10 cellular contexts compared by ENCODE assay signal in the genomic region with DNA sequence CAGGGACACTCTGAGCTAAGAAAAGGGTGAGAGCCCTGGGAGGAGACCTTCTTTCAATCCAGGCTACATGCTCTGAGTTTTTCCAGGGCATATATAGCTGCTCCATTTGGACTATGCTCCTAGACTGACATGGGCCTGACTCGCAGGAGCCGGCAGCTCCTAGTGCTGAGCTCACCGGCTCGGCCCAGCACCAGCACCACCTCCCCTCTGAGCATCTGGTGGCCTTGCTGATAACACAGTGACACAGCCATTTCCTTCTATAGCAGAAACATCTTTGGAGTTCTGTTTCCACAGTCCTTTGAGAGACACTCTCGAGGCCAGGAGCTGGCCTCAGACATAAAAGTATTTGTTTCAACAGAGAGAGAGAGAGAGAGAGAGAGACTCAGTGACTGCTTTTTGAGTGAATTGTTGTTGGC.
A peak's percentile ranks its signal among the peaks of the same experiment; 100 is the strongest.
DNase-seq lines count a peak whose midpoint lies in the region; ATAC-seq lines count a peak whose summit lies in the region.
"Had no signal": no experiment of that assay in that cellular context is flagged by ENCODE, and none has a peak within 500 bp of the region (broad histone marks: within the 10 kb centered on the region; RNA-seq: fewer than 3 reads in every experiment).

No MANE protein-coding gene starts in this region.

- no peak overlapping the region for H3K4me3 ChIP-seq in ACC112 (ENCODE audit: low read depth, low read length)

- no peaks in the 10 kb centered on the region for H3K36me3 ChIP-seq in ACC112 (ENCODE audit: insufficient read depth, low read length)

- H3K27me3 ChIP-seq in ACC112 (ENCODE audit: insufficient read depth, low read length) = no peaks in the 10 kb centered on the region

- ATAC-seq in left lobe of liver (peak; percentile 39), HG02938 (IDR thresholded peaks at IDR 0.05; ENCODE audit: unreplicated experiment) (no peak)
- ATAC-seq: activated CD4-positive, alpha-beta T cell treated with anti-CD3 and anti-CD28 coated beads for 36 hours had no signal

- DNase-seq in NCI-H146 treated with DMSO at 0.1 percent for 48 hours (lab: John Stamatoyannopoulos, UW; ENCODE audit: unreplicated experiment) (peak; percentile 14), ecto neural progenitor cell (ENCODE audit: low spot score) (peak; percentile 58), left lobe of liver (ENCODE audit: low spot score) (no peak), NCI-H187 treated with DMSO at 0.1 percent for 48 hours (lab: John Stamatoyannopoulos, UW) (no peak), occipital lobe (lab: John Stamatoyannopoulos, UW) (no peak), HCEC 1CT (no peak)
- DNase-seq: activated CD4-positive, alpha-beta T cell treated with anti-CD3 and anti-CD28 coated beads for 36 hours; AML-193 had no signal

- peak overlapping the region; percentile 14 for H2AFZ ChIP-seq in ACC112 (ENCODE audit: low read length, unreplicated experiment)

- H3K27ac ChIP-seq in ACC112 (ENCODE audit: low read depth, low read length) = no peak overlapping the region

- H3K4me1 ChIP-seq in ACC112 (ENCODE audit: control insufficient read depth, insufficient read depth, low read length, unreplicated experiment) = no peaks in the 10 kb centered on the region

- no peaks in the 10 kb centered on the region for H3K79me2 ChIP-seq in ACC112 (ENCODE audit: control insufficient read depth, insufficient read depth, low read length, unreplicated experiment)

Comparison
In these comparisons a context has a peak if more than half of its experiments do, and no peak if none do; other contexts are left out.
1. DNase-seq: peak in NCI-H146 treated with DMSO at 0.1 percent for 48 hours (single experiment) and ecto neural progenitor cell (single experiment); none in left lobe of liver (single experiment), NCI-H187 treated with DMSO at 0.1 percent for 48 hours (single experiment), occipital lobe (single experiment) and HCEC 1CT (single experiment).